21 cellular contexts compared by ENCODE assay signal in the genomic region with DNA sequence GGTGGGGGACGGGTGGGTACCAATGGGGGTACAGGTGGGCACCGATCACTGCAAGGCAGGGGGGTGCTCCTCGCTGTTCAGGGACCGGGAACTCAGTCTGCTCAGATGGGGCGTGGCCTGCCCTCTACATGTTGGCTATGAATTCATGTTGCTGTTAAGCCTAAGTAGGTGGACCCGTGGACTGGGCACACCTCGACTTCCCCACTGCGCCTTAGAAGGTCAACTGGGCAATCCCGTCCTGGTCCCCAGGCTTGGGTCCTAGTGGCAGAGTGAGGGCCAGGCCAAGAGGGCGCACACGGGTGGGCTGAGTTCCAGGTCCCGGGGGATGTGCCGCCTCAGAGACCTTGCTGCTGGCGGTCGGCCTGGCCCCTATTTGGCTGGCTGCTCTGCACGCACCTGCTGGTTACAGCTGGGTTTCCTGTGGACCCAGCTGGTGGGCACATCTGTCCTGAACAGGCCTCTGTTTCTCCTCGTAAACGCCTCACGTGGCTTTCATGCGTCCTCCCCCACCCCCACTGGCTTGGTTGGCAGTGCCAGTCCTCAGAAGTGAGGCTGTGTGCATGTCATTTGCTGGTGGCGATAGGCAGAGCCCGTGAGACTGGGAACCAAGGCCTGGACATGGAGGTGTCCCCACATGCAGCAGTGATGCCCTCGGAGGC.
"Had no signal": no experiment of that assay in that cellular context is flagged by ENCODE, and none has a peak within 500 bp of the region (broad histone marks: within the 10 kb centered on the region; RNA-seq: fewer than 3 reads in every experiment).

No MANE protein-coding gene starts in this region.

- H3K9me3 ChIP-seq: esophagus muscularis mucosa, heart left ventricle, left lung, lower lobe of right lung, testis had no signal

- FAIRE-seq: urothelium cell line had no signal

- H3K27ac ChIP-seq: esophagus muscularis mucosa, foreskin keratinocyte, heart left ventricle, left lung, lower lobe of right lung, skin epidermis, testis had no signal

- H3K27me3 ChIP-seq: esophagus muscularis mucosa, foreskin keratinocyte, heart left ventricle, left lung, testis had no signal

- H3K4me1 ChIP-seq: esophagus muscularis mucosa, foreskin keratinocyte, heart left ventricle, left lung, lower lobe of right lung, testis had no signal

- ATAC-seq: activated CD4-positive, alpha-beta T cell treated with anti-CD3 and anti-CD28 coated beads for 36 hours; activated CD8-positive, alpha-beta memory T cell treated with anti-CD3 and anti-CD28 coated beads, Interleukin-2, amount 10 ng/mL, durations not matched to agents 7 days and 5 days; activated CD8-positive, alpha-beta T cell treated with anti-CD3 and anti-CD28 coated beads, Interleukin-2, amount 10 ng/mL, durations not matched to agents 7 days and 5 days; activated T-cell treated with anti-CD3 and anti-CD28 coated beads, Interleukin-2, amount 50 U/mL, for 72 hours; foreskin keratinocyte; heart left ventricle; left lung; lower lobe of right lung; naive thymus-derived CD8-positive, alpha-beta T cell; sciatic nerve; stimulated activated naive CD8-positive, alpha-beta T cell treated with anti-CD3 and anti-CD28 coated beads, Interleukin-15, Interleukin-2, amounts not matched to agents 100 U/mL and 50 U/mL, for 24 hours had no signal

- H3K4me3 ChIP-seq: esophagus muscularis mucosa, heart left ventricle, left lung, lower lobe of right lung, skin epidermis, testis had no signal

- DNase-seq: activated CD4-positive, alpha-beta T cell treated with anti-CD3 and anti-CD28 coated beads for 36 hours; activated CD4-positive, CD25-positive, alpha-beta regulatory T cell; activated CD8-positive, alpha-beta memory T cell treated with anti-CD3 and anti-CD28 coated beads, Interleukin-2, amount 10 ng/mL, durations not matched to agents 7 days and 5 days; activated CD8-positive, alpha-beta T cell treated with anti-CD3 and anti-CD28 coated beads, Interleukin-2, amount 10 ng/mL, durations not matched to agents 7 days and 5 days; activated naive CD4-positive, alpha-beta T cell treated with Interleukin-2 at 50 U/mL for 16 hours; activated T-cell treated with anti-CD3 and anti-CD28 coated beads, Interleukin-2, amount 50 U/mL, for 72 hours; anterior cingulate cortex; foreskin keratinocyte; lower lobe of right lung; mesenchymal stem cell; naive thymus-derived CD8-positive, alpha-beta T cell; stimulated activated CD4-positive, alpha-beta T cell treated with anti-CD3 and anti-CD28 coated beads, Interleukin-12 subunit alpha, Interleukin-12 subunit beta, amount 100 ng/mL, for 4 hours; stimulated activated CD4-positive, alpha-beta T cell treated with anti-CD3 and anti-CD28 coated beads, Interleukin-4, amount 100 ng/mL, for 1 hour; stimulated activated naive CD8-positive, alpha-beta T cell treated with anti-CD3 and anti-CD28 coated beads, Interleukin-15, Interleukin-2, amounts not matched to agents 100 U/mL and 50 U/mL, for 24 hours; testis had no signal
